Comparison of ENCODE assay signal across 8 cellular contexts in genomic region chr17:16286009-16286946, GRCh38.
DNase-seq lines count a peak whose midpoint lies in the region; ATAC-seq, FAIRE-seq and TF ChIP-seq lines count a peak whose summit lies in the region.

No MANE protein-coding gene starts in this region.

- H3K4me3 Mint-ChIP-seq in progenitor cell of endocrine pancreas (ENCODE audit: low read depth) = peak overlapping the region; percentile 20

- H3K9me3 ChIP-seq in A549 = no peaks in the 10 kb centered on the region
- no peaks in the 10 kb centered on the region for H3K9me3 ChIP-seq in SJCRH30 (replicated peaks)
- H3K9me3 ChIP-seq in upper lobe of right lung = no peaks in the 10 kb centered on the region

- peaks cover 5% of the 10 kb centered on the region for H3K36me3 Mint-ChIP-seq in progenitor cell of endocrine pancreas (ENCODE audit: insufficient read depth)

- H3K4me3 ChIP-seq in A549 (no peak overlapping the region), SJCRH30 (peak overlapping the region; percentile 52), upper lobe of right lung (peak overlapping the region; percentile 24)

- ATAC-seq in A549 (peak; percentile 88 to 92), HG03139 (IDR thresholded peaks at IDR 0.05; ENCODE audit: unreplicated experiment) (peak; percentile 81), Right ventricle myocardium inferior (peak; percentile 97), upper lobe of right lung (peak; percentile 95)

- CTCF ChIA-PET in A549 (lab: Yijun Ruan, JAX) = interaction anchor here (0.6 to 10.0 kb wide), 46 partner anchors 9 to 235 kb away, joined by 3 to 69 read pairs (median 5); partner anchors contain the start of genes CENPV, NCOR1, PIGL and UBB

- H3K36me3 ChIP-seq in SJCRH30 = no peaks in the 10 kb centered on the region
- H3K36me3 ChIP-seq in upper lobe of right lung = no peaks in the 10 kb centered on the region

- DNase-seq in A549 (ENCODE audit: low read depth in 1 of 2, low spot score in 1 of 2) (peak; percentile 99), SJCRH30 (peak; percentile 93 to 97), Right ventricle myocardium inferior (ENCODE audit: missing footprints) (peak; percentile 88), progenitor cell of endocrine pancreas (ENCODE audit: low spot score, unreplicated experiment) (peak; percentile 41), upper lobe of right lung (peak; percentile 88)
- peak; percentile 63 for DNase-seq in activated naive CD4-positive, alpha-beta T cell treated with anti-CD3 and anti-CD28 coated beads, Interleukin-2, amount 50 U/mL, for 16 hours

- peak; percentile 28 to 79; a peak in 2 of 5 replicates for TF ChIP-seq EP300 in A549 (IDR thresholded peaks at IDR 0.05)

- 3% methylated on average over 26 of the region's 26 CpGs for WGBS in A549 (ENCODE audit: missing lambda C conversion rate)

- H3K4me1 Mint-ChIP-seq in progenitor cell of endocrine pancreas (ENCODE audit: low read depth) = peaks cover 22% of the 10 kb centered on the region

- no peaks in the 10 kb centered on the region for H3K27me3 Mint-ChIP-seq in progenitor cell of endocrine pancreas

- H3K27me3 ChIP-seq in SJCRH30 (no peaks in the 10 kb centered on the region), upper lobe of right lung (no peaks in the 10 kb centered on the region)

- H3K9me3 Mint-ChIP-seq in progenitor cell of endocrine pancreas (ENCODE audit: low read depth) = no peaks in the 10 kb centered on the region

- peak overlapping the region; percentile 97 for H3K27ac Mint-ChIP-seq in progenitor cell of endocrine pancreas

- no peak; the same call in 2 of the 3 replicates for TF ChIP-seq CTCF in A549 (IDR thresholded peaks at IDR 0.05)
- no peak for TF ChIP-seq CTCF in progenitor cell of endocrine pancreas (IDR thresholded peaks at IDR 0.05; ENCODE audit: unreplicated experiment)
- TF ChIP-seq CTCF in upper lobe of right lung (IDR thresholded peaks at IDR 0.05) = no peak

- in situ Hi-C loops in GM18951 (cut with MboI; ENCODE audit: low sequenced_read_pairs, unreplicated experiment) = no loop called here

- TF ChIP-seq POLR2A in A549 (IDR thresholded peaks at IDR 0.05; ENCODE audit: low read length) (peak; percentile 18; the same call in 1 of the 2 replicates), GM18951 (IDR thresholded peaks at IDR 0.05; ENCODE audit: extremely low read depth, insufficient read depth, insufficient read length) (peak; percentile 87)

- peak; percentile 13 to 34; a peak in 3 of 5 replicates for TF ChIP-seq RAD21 in A549 (conservative IDR thresholded peaks at IDR 0.05 in 1 of 2, IDR thresholded peaks at IDR 0.05 in 1 of 2)

- peak overlapping the region; percentile 74 for H3K4me2 ChIP-seq in A549

- peak overlapping the region; percentile 96 to 97 for H3K27ac ChIP-seq in A549
- H3K27ac ChIP-seq in SJCRH30 = peak overlapping the region; percentile 88
- peak overlapping the region; percentile 93 for H3K27ac ChIP-seq in upper lobe of right lung

- FAIRE-seq in A549 (lab: Jason Lieb, UNC) = peak; percentile 98

- H3K4me1 ChIP-seq in A549 (peaks cover 77% of the 10 kb centered on the region), SJCRH30 (peaks cover 15% of the 10 kb centered on the region), upper lobe of right lung (peaks cover 40% of the 10 kb centered on the region)

- intact Hi-C loops in Right ventricle myocardium inferior (cut with DNase I) (no loop called here), upper lobe of right lung (cut with DNase I) (no loop called here)

- POLR2A ChIA-PET in A549 (lab: Yijun Ruan, JAX) = interaction anchor here (0.5 to 4.9 kb wide), 29 partner anchors 9 to 301 kb away, joined by 3 to 57 read pairs (median 5); partner anchors contain the start of genes CENPV, NCOR1, PIGL and TTC19

TF ChIP-seq in A549, 52 proteins besides CTCF, POLR2A, EP300 and RAD21 (continues in another document):
- TF ChIP-seq BHLHE40 (IDR thresholded peaks at IDR 0.05; ENCODE audit: low read depth, low read length) = no peak
- peak; percentile 47 to 81 for TF ChIP-seq CEBPB (IDR thresholded peaks at IDR 0.05)
- TF ChIP-seq FOSB (CRISPR knock-in tag; IDR thresholded peaks at IDR 0.05) = peak; percentile 82
- peak; percentile 85 for TF ChIP-seq FOSL2 (IDR thresholded peaks at IDR 0.05)
- TF ChIP-seq FOSL2 (CRISPR knock-in tag; IDR thresholded peaks at IDR 0.05) = peak; percentile 98
- TF ChIP-seq HDAC2 (IDR thresholded peaks at IDR 0.05) = no peak
- TF ChIP-seq SMC3 (IDR thresholded peaks at IDR 0.05) = no peak; the same call in none of the 3 replicates
- TF ChIP-seq HOXB13 (CRISPR knock-in tag; IDR thresholded peaks at IDR 0.05; ENCODE audit: low read depth) = peak; percentile 91
- TF ChIP-seq ZNF302 (CRISPR knock-in tag; IDR thresholded peaks at IDR 0.05) = peak; percentile 68; the same call in 1 of the 2 replicates
- TF ChIP-seq RNF2 (IDR thresholded peaks at IDR 0.05; ENCODE audit: borderline replicate concordance, low read depth) = no peak
- TF ChIP-seq HOXA7 (CRISPR knock-in tag; IDR thresholded peaks at IDR 0.05) = peak; percentile 84
- TF ChIP-seq PHF8 (IDR thresholded peaks at IDR 0.05; ENCODE audit: borderline replicate concordance, low read depth) = no peak
- TF ChIP-seq GATA3 (IDR thresholded peaks at IDR 0.05; ENCODE audit: borderline replicate concordance) = peak; percentile 82
- peak; percentile 97 to 99 for TF ChIP-seq JUN (IDR thresholded peaks at IDR 0.05)
- TF ChIP-seq RFX5 (IDR thresholded peaks at IDR 0.05) = no peak
- no peak for TF ChIP-seq CBX8 (IDR thresholded peaks at IDR 0.05)
- no peak for TF ChIP-seq SREBF2 (IDR thresholded peaks at IDR 0.05)
- TF ChIP-seq EHF (CRISPR knock-in tag; IDR thresholded peaks at IDR 0.05) = peak; percentile 57; the same call in 1 of the 2 replicates
- peak; percentile 84 for TF ChIP-seq ZFP36 (IDR thresholded peaks at IDR 0.05; ENCODE audit: borderline replicate concordance, partially characterized antibody)
- no peak for TF ChIP-seq CHD2 (IDR thresholded peaks at IDR 0.05; ENCODE audit: low read length, partially characterized antibody)
- no peak for TF ChIP-seq REST (IDR thresholded peaks at IDR 0.05)
- no peak for TF ChIP-seq HES2 (IDR thresholded peaks at IDR 0.05)
- TF ChIP-seq KDM1A (IDR thresholded peaks at IDR 0.05; ENCODE audit: low read depth) = no peak
- TF ChIP-seq NR3C1 (IDR thresholded peaks at IDR 0.05) = no peak
- peak; percentile 95 for TF ChIP-seq ELK1 (IDR thresholded peaks at IDR 0.05; ENCODE audit: low read depth, low read length)
- no peak for TF ChIP-seq EHMT2 (IDR thresholded peaks at IDR 0.05; ENCODE audit: low read depth)
- TF ChIP-seq MAZ (IDR thresholded peaks at IDR 0.05; ENCODE audit: borderline replicate concordance, low read depth, low read length) = no peak
- no peak for TF ChIP-seq NFE2L2 (conservative IDR thresholded peaks at IDR 0.05; ENCODE audit: low read length)
- TF ChIP-seq NPAS2 (CRISPR knock-in tag; IDR thresholded peaks at IDR 0.05; ENCODE audit: borderline replicate concordance) = no peak
- peak; percentile 76 for TF ChIP-seq TP53 (CRISPR knock-in tag; IDR thresholded peaks at IDR 0.05)
- no peak; the same call in 1 of the 2 replicates for TF ChIP-seq RARB (CRISPR knock-in tag; IDR thresholded peaks at IDR 0.05)
- peak; percentile 48 for TF ChIP-seq MAFK (IDR thresholded peaks at IDR 0.05; ENCODE audit: partially characterized antibody)
- TF ChIP-seq ZC3H11A (IDR thresholded peaks at IDR 0.05) = no peak
- no peak for TF ChIP-seq CHD4 (IDR thresholded peaks at IDR 0.05; ENCODE audit: borderline replicate concordance)
- TF ChIP-seq FOXS1 (CRISPR knock-in tag; IDR thresholded peaks at IDR 0.05) = 0 out of 2 replicates have a peak, but pooled peaks have one; percentile 39

Comparison
In these comparisons a context has a peak if more than half of its experiments do, and no peak if none do; other contexts are left out.
1. DNase-seq: peak in every context shown above with its lines; median percentile 99 in A549; 95 in SJCRH30; 88 in Right ventricle myocardium inferior; 88 in upper lobe of right lung; 63 in activated naive CD4-positive, alpha-beta T cell treated with anti-CD3 and anti-CD28 coated beads, Interleukin-2, amount 50 U/mL, for 16 hours; 41 in progenitor cell of endocrine pancreas.